Comparison of ENCODE assay signal across 8 cellular contexts in the genomic region with DNA sequence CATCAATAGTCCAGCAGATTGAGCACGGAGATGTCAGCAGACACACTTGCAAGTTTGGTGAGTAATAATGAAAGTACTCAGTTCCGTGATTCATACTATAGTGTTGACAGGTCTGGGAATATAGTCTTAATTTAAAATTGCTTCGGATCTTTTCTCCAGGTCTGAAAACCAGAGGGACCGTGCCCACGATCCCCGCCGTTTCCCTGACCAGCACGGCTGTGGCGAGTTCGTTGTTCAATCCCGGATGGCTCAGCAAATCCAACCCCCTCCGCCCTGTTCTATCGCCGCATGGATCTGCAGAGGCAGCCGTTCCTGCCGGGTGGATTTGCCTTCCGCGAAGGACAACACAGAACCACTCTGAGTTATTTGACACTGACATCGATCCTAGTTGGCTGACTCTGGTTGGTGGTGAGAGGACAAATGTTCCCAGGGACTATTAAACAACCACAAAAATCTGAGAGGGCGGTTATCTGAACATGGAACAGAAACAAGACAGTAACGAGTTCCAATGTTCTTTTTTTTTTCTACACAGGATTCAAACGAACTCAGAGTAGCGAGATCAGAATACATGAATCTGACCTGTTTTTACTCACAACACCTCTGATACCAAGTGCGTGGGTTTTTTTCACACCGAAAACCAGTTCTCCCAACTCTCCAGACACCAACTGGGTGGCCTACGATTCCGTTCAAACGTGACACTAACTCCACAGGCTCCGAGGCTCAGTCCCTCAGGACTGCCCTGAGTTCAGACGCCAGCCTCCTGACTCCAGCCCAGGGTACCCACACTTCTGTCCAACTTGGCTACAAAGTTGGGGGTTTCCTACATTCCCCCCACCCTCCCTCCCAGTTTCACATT. TPM values are rescaled to one million over a fixed set of nuclear protein-coding genes. Genes with fewer than 3 reads are reported as not detected.
DNase-seq lines count a peak whose midpoint lies in the region; ATAC-seq and TF ChIP-seq lines count a peak whose summit lies in the region.

No MANE protein-coding gene starts in this region.

- no peaks in the 10 kb centered on the region for H3K36me3 Mint-ChIP-seq in nephron progenitor cell (ENCODE audit: low read depth)

- H3K27ac ChIP-seq in PC-3 (ENCODE audit: low read length) = peak overlapping the region; percentile 61

- H3K4me2 ChIP-seq in PC-3 (ENCODE audit: low read length) = peak overlapping the region; percentile 87

- H2AFZ ChIP-seq in PC-3 (ENCODE audit: low read length) = peak overlapping the region; percentile 86

- no peaks in the 10 kb centered on the region for H3K27me3 ChIP-seq in PC-3 (ENCODE audit: low read length)

- peak overlapping the region; percentile 27; the same call in 1 of the 2 replicates for H3K9ac ChIP-seq in PC-3 (ENCODE audit: low read length)

- in situ Hi-C loops in ACHN (cut with HindIII; ENCODE audit: low pct_ligation_motif_present, low pct_unique_long_range_greater_than_20kb, low sequenced_read_pairs) = no loop called here

- no peaks in the 10 kb centered on the region for H4K20me1 ChIP-seq in PC-3 (ENCODE audit: low read length)

- H3K27me3 Mint-ChIP-seq in nephron progenitor cell (ENCODE audit: low read depth, poor library complexity) = peaks cover 46% of the 10 kb centered on the region

- no peaks in the 10 kb centered on the region for H3K36me3 ChIP-seq in PC-3 (ENCODE audit: low read depth, low read length)

- CTCF ChIA-PET in PC-3 (lab: Charles Lee) = no interaction called here

- TF ChIP-seq CTCF in PC-3 (conservative IDR thresholded peaks at IDR 0.05; ENCODE audit: low read depth, low read length) (no peak), cardiac fibroblast (IDR thresholded peaks at IDR 0.05; ENCODE audit: low read depth, low read length) (no peak), nephron progenitor cell (IDR thresholded peaks at IDR 0.05) (no peak)

- DNase-seq in ACHN (peak; percentile 67), PC-3 (peak; percentile 54), cardiac fibroblast (ENCODE audit: low read depth in 2 of 2) (peak; percentile 77 to 89), nephron progenitor cell (no peak), NCI-H1417 (lab: John Stamatoyannopoulos, UW) (no peak), COLO668 (lab: John Stamatoyannopoulos, UW; ENCODE audit: unreplicated experiment) (no peak)

- H3K27ac Mint-ChIP-seq in nephron progenitor cell = no peak overlapping the region

- no TSS peak for BruUV-seq in PC-3 (replicated peaks; lab: Mats Ljungman, UMichigan)

- H3F3A ChIP-seq in PC-3 (ENCODE audit: low read length, unreplicated experiment) = no peaks in the 10 kb centered on the region

- ATAC-seq in GM18511 (IDR thresholded peaks at IDR 0.05; ENCODE audit: unreplicated experiment) = peak; percentile 59
- ATAC-seq in HG02943 (IDR thresholded peaks at IDR 0.05; ENCODE audit: low read depth, unreplicated experiment) = peak; percentile 59
- peak; percentile 60 for ATAC-seq in PC-3

- no peaks in the 10 kb centered on the region for H3K9me2 ChIP-seq in PC-3 (replicated peaks; ENCODE audit: low read length)

- POLR2A ChIA-PET in PC-3 (lab: Charles Lee; ENCODE audit: unreplicated experiment) = no interaction called here

- peak overlapping the region; percentile 17 for H3K4me3 Mint-ChIP-seq in nephron progenitor cell

- H3K9me3 Mint-ChIP-seq in nephron progenitor cell = no peaks in the 10 kb centered on the region

- H3K79me2 ChIP-seq in PC-3 (ENCODE audit: low read length) = peaks cover 11% of the 10 kb centered on the region

- intact Hi-C loops in PC-3 (cut with micrococcal nuclease) = loop anchor here (5.0 kb wide), 1 partner anchor 61 kb away; a partner anchor contains a TSS

- H3K4me1 ChIP-seq in PC-3 (ENCODE audit: insufficient read depth, low read length) = peaks cover 14% of the 10 kb centered on the region

- H3K9me3 ChIP-seq in PC-3 (ENCODE audit: low read length) = no peaks in the 10 kb centered on the region

- peaks cover 63% of the 10 kb centered on the region for H3K4me1 Mint-ChIP-seq in nephron progenitor cell

- peak overlapping the region; percentile 78 for H3K4me3 ChIP-seq in PC-3 (ENCODE audit: low read length)
- peak overlapping the region; percentile 38 to 54 for H3K4me3 ChIP-seq in cardiac fibroblast (replicated peaks in 1 of 2; ENCODE audit: low read depth in 2 of 2, low read length in 2 of 2)

RNA-seq across cellular contexts. Expression of a gene that starts 52.7 kb away (rescaled TPM):
- 28.4 and 42.0 TPM in 2 replicates for total RNA-seq in PC-3 (2014; rRNA removed)

Comparison
In these comparisons a context has a peak if more than half of its experiments do, and no peak if none do; other contexts are left out.
1. DNase-seq: peak in ACHN (single experiment), PC-3 (single experiment) and cardiac fibroblast (2 of 2); none in nephron progenitor cell (single experiment), NCI-H1417 (0 of 3) and COLO668 (single experiment).
2. Peak in every context shown above with its lines, with median percentiles within 50 percentile points of each other: ATAC-seq.